ENCODE assay signal across 8 cellular contexts in the genomic region with DNA sequence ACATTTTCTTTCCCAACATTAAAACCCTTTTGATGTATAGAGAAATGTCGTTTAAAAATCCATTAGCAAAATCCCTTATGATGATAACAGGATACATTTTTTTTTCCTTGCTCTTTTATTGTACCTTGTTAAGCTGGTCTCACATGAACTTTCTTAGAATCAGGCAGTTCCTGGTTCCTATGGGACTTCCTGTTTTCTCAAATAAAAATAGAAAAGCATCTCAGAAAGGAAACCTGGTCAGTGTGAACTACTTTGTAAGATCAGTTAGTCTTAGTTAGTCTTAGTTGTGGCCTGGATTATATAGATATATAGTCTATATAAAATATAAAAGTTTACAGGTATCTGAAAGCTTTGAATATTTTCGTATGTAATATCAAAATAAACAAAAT. TPM values are rescaled to one million over a fixed set of nuclear protein-coding genes. Genes with fewer than 3 reads are reported as not detected.
DNase-seq lines count a peak whose midpoint lies in the region; ATAC-seq and TF ChIP-seq lines count a peak whose summit lies in the region.

No MANE protein-coding gene starts in this region.

- no peak for TF ChIP-seq CTCF in foreskin keratinocyte (conservative IDR thresholded peaks at IDR 0.05)

- peak overlapping the region; percentile 5 for H3K27ac ChIP-seq in foreskin keratinocyte

- H3K4me1 ChIP-seq in foreskin keratinocyte, result peaks cover 5% of the 10 kb centered on the region

- H3K27me3 ChIP-seq in foreskin keratinocyte, result no peaks in the 10 kb centered on the region

- DNase-seq in Kasumi-1 (lab: John Stamatoyannopoulos, UW) (peak; percentile 69 to 71), foreskin keratinocyte (no peak), NCI-H2196 (lab: John Stamatoyannopoulos, UW; ENCODE audit: unreplicated experiment) (no peak), SHP77 (lab: John Stamatoyannopoulos, UW) (no peak), NCI-H748 treated with DMSO at 0.1 percent for 48 hours (lab: John Stamatoyannopoulos, UW) (no peak)

- peak; percentile 88 for ATAC-seq in GM18502 (IDR thresholded peaks at IDR 0.05; ENCODE audit: poor library complexity, unreplicated experiment)
- peak; percentile 82 for ATAC-seq in GM21619 (IDR thresholded peaks at IDR 0.05; ENCODE audit: unreplicated experiment)
- ATAC-seq in foreskin keratinocyte, result no peak
- ATAC-seq in GM19023 (IDR thresholded peaks at IDR 0.05; ENCODE audit: unreplicated experiment), result no peak

RNA-seq across cellular contexts. Expression of a gene that starts 40.3 kb away (rescaled TPM):
- total RNA-seq in foreskin keratinocyte, result 22.8 and 23.6 TPM in 2 replicates
- 4.2 and 4.7 TPM in 2 replicates for polyA plus RNA-seq in foreskin keratinocyte

Comparison
In these comparisons a context has a peak if more than half of its experiments do, and no peak if none do; other contexts are left out.
1. ATAC-seq: peak in GM18502 (single experiment) and GM21619 (single experiment); none in foreskin keratinocyte (single experiment) and GM19023 (single experiment).
2. DNase-seq: peak in Kasumi-1 (2 of 2); none in foreskin keratinocyte (0 of 2), NCI-H2196 (single experiment), SHP77 (0 of 2) and NCI-H748 treated with DMSO at 0.1 percent for 48 hours (single experiment).